Comparison of ENCODE assay signal across 1 cellular context in genomic region chr18:50878345-50879301, GRCh38.
TF ChIP-seq lines count a peak whose summit lies in the region.

Gene ME2 (plus strand): TSS chr18:50879118. CDS start chr18:50895821, 16,703 bp downstream.

TF ChIP-seq in HepG2, 621 proteins besides CTCF, POLR2A, EP300 and RAD21 (continued from another document and continues in another):
- TF ChIP-seq, protein P1, sequence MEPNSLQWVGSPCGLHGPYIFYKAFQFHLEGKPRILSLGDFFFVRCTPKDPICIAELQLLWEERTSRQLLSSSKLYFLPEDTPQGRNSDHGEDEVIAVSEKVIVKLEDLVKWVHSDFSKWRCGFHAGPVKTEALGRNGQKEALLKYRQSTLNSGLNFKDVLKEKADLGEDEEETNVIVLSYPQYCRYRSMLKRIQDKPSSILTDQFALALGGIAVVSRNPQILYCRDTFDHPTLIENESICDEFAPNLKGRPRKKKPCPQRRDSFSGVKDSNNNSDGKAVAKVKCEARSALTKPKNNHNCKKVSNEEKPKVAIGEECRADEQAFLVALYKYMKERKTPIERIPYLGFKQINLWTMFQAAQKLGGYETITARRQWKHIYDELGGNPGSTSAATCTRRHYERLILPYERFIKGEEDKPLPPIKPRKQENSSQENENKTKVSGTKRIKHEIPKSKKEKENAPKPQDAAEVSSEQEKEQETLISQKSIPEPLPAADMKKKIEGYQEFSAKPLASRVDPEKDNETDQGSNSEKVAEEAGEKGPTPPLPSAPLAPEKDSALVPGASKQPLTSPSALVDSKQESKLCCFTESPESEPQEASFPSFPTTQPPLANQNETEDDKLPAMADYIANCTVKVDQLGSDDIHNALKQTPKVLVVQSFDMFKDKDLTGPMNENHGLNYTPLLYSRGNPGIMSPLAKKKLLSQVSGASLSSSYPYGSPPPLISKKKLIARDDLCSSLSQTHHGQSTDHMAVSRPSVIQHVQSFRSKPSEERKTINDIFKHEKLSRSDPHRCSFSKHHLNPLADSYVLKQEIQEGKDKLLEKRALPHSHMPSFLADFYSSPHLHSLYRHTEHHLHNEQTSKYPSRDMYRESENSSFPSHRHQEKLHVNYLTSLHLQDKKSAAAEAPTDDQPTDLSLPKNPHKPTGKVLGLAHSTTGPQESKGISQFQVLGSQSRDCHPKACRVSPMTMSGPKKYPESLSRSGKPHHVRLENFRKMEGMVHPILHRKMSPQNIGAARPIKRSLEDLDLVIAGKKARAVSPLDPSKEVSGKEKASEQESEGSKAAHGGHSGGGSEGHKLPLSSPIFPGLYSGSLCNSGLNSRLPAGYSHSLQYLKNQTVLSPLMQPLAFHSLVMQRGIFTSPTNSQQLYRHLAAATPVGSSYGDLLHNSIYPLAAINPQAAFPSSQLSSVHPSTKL (CRISPR knock-in tag; IDR thresholded peaks at IDR 0.05) = peak; percentile 55
- TF ChIP-seq, protein P2, sequence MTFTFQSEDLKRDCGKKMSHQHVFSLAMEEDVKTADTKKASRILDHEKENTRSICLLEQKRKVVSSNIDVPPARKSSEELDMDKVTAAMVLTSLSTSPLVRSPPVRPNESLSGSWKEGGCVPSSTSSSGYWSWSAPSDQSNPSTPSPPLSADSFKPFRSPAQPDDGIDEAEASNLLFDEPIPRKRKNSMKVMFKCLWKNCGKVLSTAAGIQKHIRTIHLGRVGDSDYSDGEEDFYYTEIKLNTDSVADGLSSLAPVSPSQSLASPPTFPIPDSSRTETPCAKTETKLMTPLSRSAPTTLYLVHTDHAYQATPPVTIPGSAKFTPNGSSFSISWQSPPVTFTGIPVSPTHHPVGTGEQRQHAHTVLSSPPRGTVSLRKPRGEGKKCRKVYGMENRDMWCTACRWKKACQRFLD (CRISPR knock-in tag; IDR thresholded peaks at IDR 0.05; ENCODE audit: borderline replicate concordance) = no peak
- TF ChIP-seq RBM39 (IDR thresholded peaks at IDR 0.05; ENCODE audit: low read depth, low read length, poor library complexity, severe bottlenecking) (peak; percentile 43), HHEX (CRISPR knock-in tag; IDR thresholded peaks at IDR 0.05) (no peak), CEBPG (CRISPR knock-in tag; IDR thresholded peaks at IDR 0.05) (no peak), ZNF225 (CRISPR knock-in tag; IDR thresholded peaks at IDR 0.05) (0 out of 2 replicates have a peak, but pooled peaks have one; percentile 32), ZNF263 (CRISPR knock-in tag; IDR thresholded peaks at IDR 0.05) (peak; percentile 11; the same call in 1 of the 2 replicates), KLF15 (CRISPR knock-in tag; IDR thresholded peaks at IDR 0.05; ENCODE audit: borderline replicate concordance) (no peak), MTA3 (CRISPR knock-in tag; IDR thresholded peaks at IDR 0.05) (no peak), NFE2L2 (IDR thresholded peaks at IDR 0.05; ENCODE audit: low read length) (no peak), ZNF75D (CRISPR knock-in tag; IDR thresholded peaks at IDR 0.05; ENCODE audit: borderline replicate concordance) (no peak), NFYB (CRISPR knock-in tag; IDR thresholded peaks at IDR 0.05) (peak; percentile 89), ZNF781 (CRISPR knock-in tag; IDR thresholded peaks at IDR 0.05; ENCODE audit: borderline replicate concordance, not compliant biosample characterization) (no peak), ATAD3A (CRISPR knock-in tag; IDR thresholded peaks at IDR 0.05) (no peak), HES4 (CRISPR knock-in tag; IDR thresholded peaks at IDR 0.05; ENCODE audit: borderline replicate concordance) (peak; percentile 85), ZNF10 (CRISPR knock-in tag; IDR thresholded peaks at IDR 0.05; ENCODE audit: borderline replicate concordance, low read depth) (no peak), ZEB1 (IDR thresholded peaks at IDR 0.05; ENCODE audit: insufficient replicate concordance, low read depth) (no peak), GABPB1 (CRISPR knock-in tag; IDR thresholded peaks at IDR 0.05) (peak; percentile 92), ZNF883 (CRISPR knock-in tag; IDR thresholded peaks at IDR 0.05; ENCODE audit: not compliant biosample characterization) (peak; percentile 46), FOXK2 (IDR thresholded peaks at IDR 0.05) (no peak), IKZF4 (CRISPR knock-in tag; IDR thresholded peaks at IDR 0.05; ENCODE audit: borderline replicate concordance, low read depth, not compliant biosample characterization) (peak; percentile 57), MAZ (IDR thresholded peaks at IDR 0.05; ENCODE audit: borderline replicate concordance, low read depth, low read length) (no peak), MAZ (CRISPR knock-in tag; IDR thresholded peaks at IDR 0.05; ENCODE audit: low read depth) (0 out of 2 replicates have a peak, but pooled peaks have one; percentile 23), ZFP90 (CRISPR knock-in tag; IDR thresholded peaks at IDR 0.05; ENCODE audit: borderline replicate concordance) (peak; percentile 56; the same call in 1 of the 2 replicates), ZNF143 (CRISPR knock-in tag; IDR thresholded peaks at IDR 0.05) (0 out of 2 replicates have a peak, but pooled peaks have one; percentile 27), RFX1 (IDR thresholded peaks at IDR 0.05) (no peak), HMGA1 (CRISPR knock-in tag; conservative IDR thresholded peaks at IDR 0.05) (no peak), ZBTB2 (CRISPR knock-in tag; IDR thresholded peaks at IDR 0.05; ENCODE audit: low read depth) (peak; percentile 72), ATRX (CRISPR knock-in tag; IDR thresholded peaks at IDR 0.05; ENCODE audit: borderline replicate concordance) (no peak), ZNF446 (CRISPR knock-in tag; IDR thresholded peaks at IDR 0.05) (peak; percentile 68; the same call in 1 of the 2 replicates), PRDM10 (CRISPR knock-in tag; IDR thresholded peaks at IDR 0.05; ENCODE audit: low read depth) (no peak), ZBTB25 (CRISPR knock-in tag; IDR thresholded peaks at IDR 0.05) (no peak), SNAI1 (CRISPR knock-in tag; IDR thresholded peaks at IDR 0.05; ENCODE audit: borderline replicate concordance) (no peak), NONO (IDR thresholded peaks at IDR 0.05) (no peak), NONO (CRISPR knock-in tag; conservative IDR thresholded peaks at IDR 0.05) (peak; percentile 71), ZSCAN22 (CRISPR knock-in tag; IDR thresholded peaks at IDR 0.05) (no peak), ZNF34 (CRISPR knock-in tag; IDR thresholded peaks at IDR 0.05; ENCODE audit: borderline replicate concordance) (no peak), ZNF598 (CRISPR knock-in tag; IDR thresholded peaks at IDR 0.05; ENCODE audit: borderline replicate concordance) (no peak; the same call in 1 of the 2 replicates), ZNF589 (CRISPR knock-in tag; conservative IDR thresholded peaks at IDR 0.05) (no peak), NFKB2 (CRISPR knock-in tag; IDR thresholded peaks at IDR 0.05; ENCODE audit: borderline replicate concordance) (peak; percentile 21; the same call in 1 of the 2 replicates)
- TF ChIP-seq, protein P3, sequence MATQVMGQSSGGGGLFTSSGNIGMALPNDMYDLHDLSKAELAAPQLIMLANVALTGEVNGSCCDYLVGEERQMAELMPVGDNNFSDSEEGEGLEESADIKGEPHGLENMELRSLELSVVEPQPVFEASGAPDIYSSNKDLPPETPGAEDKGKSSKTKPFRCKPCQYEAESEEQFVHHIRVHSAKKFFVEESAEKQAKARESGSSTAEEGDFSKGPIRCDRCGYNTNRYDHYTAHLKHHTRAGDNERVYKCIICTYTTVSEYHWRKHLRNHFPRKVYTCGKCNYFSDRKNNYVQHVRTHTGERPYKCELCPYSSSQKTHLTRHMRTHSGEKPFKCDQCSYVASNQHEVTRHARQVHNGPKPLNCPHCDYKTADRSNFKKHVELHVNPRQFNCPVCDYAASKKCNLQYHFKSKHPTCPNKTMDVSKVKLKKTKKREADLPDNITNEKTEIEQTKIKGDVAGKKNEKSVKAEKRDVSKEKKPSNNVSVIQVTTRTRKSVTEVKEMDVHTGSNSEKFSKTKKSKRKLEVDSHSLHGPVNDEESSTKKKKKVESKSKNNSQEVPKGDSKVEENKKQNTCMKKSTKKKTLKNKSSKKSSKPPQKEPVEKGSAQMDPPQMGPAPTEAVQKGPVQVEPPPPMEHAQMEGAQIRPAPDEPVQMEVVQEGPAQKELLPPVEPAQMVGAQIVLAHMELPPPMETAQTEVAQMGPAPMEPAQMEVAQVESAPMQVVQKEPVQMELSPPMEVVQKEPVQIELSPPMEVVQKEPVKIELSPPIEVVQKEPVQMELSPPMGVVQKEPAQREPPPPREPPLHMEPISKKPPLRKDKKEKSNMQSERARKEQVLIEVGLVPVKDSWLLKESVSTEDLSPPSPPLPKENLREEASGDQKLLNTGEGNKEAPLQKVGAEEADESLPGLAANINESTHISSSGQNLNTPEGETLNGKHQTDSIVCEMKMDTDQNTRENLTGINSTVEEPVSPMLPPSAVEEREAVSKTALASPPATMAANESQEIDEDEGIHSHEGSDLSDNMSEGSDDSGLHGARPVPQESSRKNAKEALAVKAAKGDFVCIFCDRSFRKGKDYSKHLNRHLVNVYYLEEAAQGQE (IDR thresholded peaks at IDR 0.05; ENCODE audit: borderline replicate concordance in 1 of 2, low read depth in 1 of 2, low read length in 2 of 2) = no peak
- TF ChIP-seq, protein P4, sequence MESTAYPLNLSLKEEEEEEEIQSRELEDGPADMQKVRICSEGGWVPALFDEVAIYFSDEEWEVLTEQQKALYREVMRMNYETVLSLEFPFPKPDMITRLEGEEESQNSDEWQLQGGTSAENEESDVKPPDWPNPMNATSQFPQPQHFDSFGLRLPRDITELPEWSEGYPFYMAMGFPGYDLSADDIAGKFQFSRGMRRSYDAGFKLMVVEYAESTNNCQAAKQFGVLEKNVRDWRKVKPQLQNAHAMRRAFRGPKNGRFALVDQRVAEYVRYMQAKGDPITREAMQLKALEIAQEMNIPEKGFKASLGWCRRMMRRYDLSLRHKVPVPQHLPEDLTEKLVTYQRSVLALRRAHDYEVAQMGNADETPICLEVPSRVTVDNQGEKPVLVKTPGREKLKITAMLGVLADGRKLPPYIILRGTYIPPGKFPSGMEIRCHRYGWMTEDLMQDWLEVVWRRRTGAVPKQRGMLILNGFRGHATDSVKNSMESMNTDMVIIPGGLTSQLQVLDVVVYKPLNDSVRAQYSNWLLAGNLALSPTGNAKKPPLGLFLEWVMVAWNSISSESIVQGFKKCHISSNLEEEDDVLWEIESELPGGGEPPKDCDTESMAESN (CRISPR knock-in tag; conservative IDR thresholded peaks at IDR 0.05) = no peak
- TF ChIP-seq, protein P5, sequence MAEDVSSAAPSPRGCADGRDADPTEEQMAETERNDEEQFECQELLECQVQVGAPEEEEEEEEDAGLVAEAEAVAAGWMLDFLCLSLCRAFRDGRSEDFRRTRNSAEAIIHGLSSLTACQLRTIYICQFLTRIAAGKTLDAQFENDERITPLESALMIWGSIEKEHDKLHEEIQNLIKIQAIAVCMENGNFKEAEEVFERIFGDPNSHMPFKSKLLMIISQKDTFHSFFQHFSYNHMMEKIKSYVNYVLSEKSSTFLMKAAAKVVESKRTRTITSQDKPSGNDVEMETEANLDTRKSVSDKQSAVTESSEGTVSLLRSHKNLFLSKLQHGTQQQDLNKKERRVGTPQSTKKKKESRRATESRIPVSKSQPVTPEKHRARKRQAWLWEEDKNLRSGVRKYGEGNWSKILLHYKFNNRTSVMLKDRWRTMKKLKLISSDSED (CRISPR knock-in tag; IDR thresholded peaks at IDR 0.05) = no peak
- TF ChIP-seq, protein P6, sequence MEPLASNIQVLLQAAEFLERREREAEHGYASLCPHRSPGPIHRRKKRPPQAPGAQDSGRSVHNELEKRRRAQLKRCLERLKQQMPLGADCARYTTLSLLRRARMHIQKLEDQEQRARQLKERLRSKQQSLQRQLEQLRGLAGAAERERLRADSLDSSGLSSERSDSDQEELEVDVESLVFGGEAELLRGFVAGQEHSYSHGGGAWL (CRISPR knock-in tag; IDR thresholded peaks at IDR 0.05) = no peak
